Comparison of ENCODE assay signal across 7 cellular contexts in the genomic region with DNA sequence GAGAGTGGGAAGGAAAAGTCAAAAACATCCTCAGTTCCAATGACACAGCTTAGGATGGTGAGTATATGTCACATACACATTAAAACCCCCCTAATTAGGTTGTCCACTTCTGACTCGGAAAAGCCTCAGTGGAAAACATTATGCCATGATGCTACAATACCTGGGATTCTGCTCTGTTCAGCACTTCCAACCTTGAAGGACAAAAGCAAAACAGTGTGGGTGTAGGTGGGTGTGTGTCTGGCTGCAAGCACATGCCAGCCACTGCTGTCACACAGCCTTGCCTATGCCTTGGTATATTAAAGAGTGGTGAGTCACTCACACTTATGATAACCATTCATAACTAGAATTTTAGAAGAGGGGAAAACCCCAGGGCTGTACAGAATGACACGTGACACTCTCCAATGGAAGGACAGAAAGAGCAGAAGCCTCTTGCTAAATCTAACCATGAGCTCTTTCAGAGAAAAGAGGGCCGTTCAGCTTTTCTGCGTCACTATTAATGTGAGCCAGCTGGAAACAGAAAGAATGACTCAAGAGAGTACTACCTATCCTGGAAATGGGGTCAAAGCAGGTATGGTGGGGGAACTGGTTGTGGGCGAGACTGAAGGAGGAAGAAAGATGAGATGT.
DNase-seq lines count a peak whose midpoint lies in the region; ATAC-seq and TF ChIP-seq lines count a peak whose summit lies in the region.

No MANE protein-coding gene starts in this region.

- TF ChIP-seq POLR2A in thyroid gland (IDR thresholded peaks at IDR 0.05): no peak

- H3K23ac ChIP-seq in mesenchymal stem cell (ENCODE audit: low read length in 2 of 2): no peak overlapping the region

- CTCF ChIA-PET in activated CD4-positive, alpha-beta T cell treated with anti-CD3 and anti-CD28 coated beads for 36 hours (lab: Charles Lee): interaction anchor here (0.5 to 2.2 kb wide), 7 partner anchors 12 to 169 kb away, joined by 3 to 6 read pairs (median 3); no protein-coding TSS in a partner anchor

- no peaks in the 10 kb centered on the region for H3K36me3 ChIP-seq in lung (ENCODE audit: control insufficient read depth in 2 of 2, insufficient read depth in 2 of 2, low read length in 2 of 2)
- no peaks in the 10 kb centered on the region for H3K36me3 ChIP-seq in thyroid gland
- no peaks in the 10 kb centered on the region for H3K36me3 ChIP-seq in mesenchymal stem cell (ENCODE audit: control insufficient read depth in 1 of 2, insufficient read depth in 2 of 2, low read depth in 1 of 2, low read length in 2 of 2)

- peaks cover 6% of the 10 kb centered on the region for H3K27me3 Mint-ChIP-seq in activated CD4-positive, alpha-beta T cell treated with anti-CD3 and anti-CD28 coated beads for 36 hours

- H3K79me1 ChIP-seq in mesenchymal stem cell (replicated peaks; ENCODE audit: low read length, poor library complexity, severe bottlenecking): no peaks in the 10 kb centered on the region

- H3K27me3 ChIP-seq in lung (ENCODE audit: control insufficient read depth, insufficient read depth) (no peaks in the 10 kb centered on the region), thyroid gland (no peaks in the 10 kb centered on the region), mesenchymal stem cell (ENCODE audit: control insufficient read depth in 1 of 2, insufficient read depth in 1 of 2, low read length in 2 of 2) (no peaks in the 10 kb centered on the region)

- peak; percentile 79 for DNase-seq in activated CD4-positive, alpha-beta T cell treated with anti-CD3 and anti-CD28 coated beads for 36 hours
- DNase-seq in lung (ENCODE audit: low spot score) (peak; percentile 36), SKM-1 treated with dmso at 0.1 percent for 144 hours (lab: John Stamatoyannopoulos, UW; ENCODE audit: unreplicated experiment) (no peak), thyroid gland (no peak), mesenchymal stem cell (no peak)

- H3K14ac ChIP-seq in mesenchymal stem cell (ENCODE audit: low read length in 2 of 2): no peak overlapping the region

- no peak overlapping the region for H2AFZ ChIP-seq in mesenchymal stem cell (ENCODE audit: low read depth, low read length)

- POLR2A ChIA-PET in activated CD4-positive, alpha-beta T cell treated with anti-CD3 and anti-CD28 coated beads for 36 hours (lab: Charles Lee): interaction anchor here (0.5 to 1.7 kb wide), 7 partner anchors 160 to 278 kb away, joined by 3 to 9 read pairs (median 5); a partner anchor contains a TSS

- no peak overlapping the region for H3K18ac ChIP-seq in mesenchymal stem cell (ENCODE audit: low read depth in 1 of 2, low read length in 2 of 2)

- H3K27ac Mint-ChIP-seq in activated CD4-positive, alpha-beta T cell treated with anti-CD3 and anti-CD28 coated beads for 36 hours: peak overlapping the region; percentile 91

- H3K9me3 ChIP-seq in lung (ENCODE audit: control insufficient read depth in 2 of 2, insufficient read depth in 1 of 2, low read length in 1 of 2): peaks cover 0 to 2% of the 10 kb centered on the region in 2 donors
- H3K9me3 ChIP-seq in thyroid gland: no peaks in the 10 kb centered on the region
- H3K9me3 ChIP-seq in mesenchymal stem cell (ENCODE audit: control insufficient read depth, low read length): peaks cover 10% of the 10 kb centered on the region

- TF ChIP-seq CTCF in lung (IDR thresholded peaks at IDR 0.05; ENCODE audit: control extremely low read depth, extremely low read depth) (no peak), thyroid gland (IDR thresholded peaks at IDR 0.05) (no peak)

- no peak overlapping the region for H4K91ac ChIP-seq in mesenchymal stem cell (ENCODE audit: low read length)

- no peak overlapping the region for H2BK120ac ChIP-seq in mesenchymal stem cell (ENCODE audit: low read depth, low read length)

- H2AK5ac ChIP-seq in mesenchymal stem cell (ENCODE audit: low read length, severe bottlenecking): no peak overlapping the region

- H3K9ac ChIP-seq in mesenchymal stem cell (ENCODE audit: low read length): no peak overlapping the region

- no peak overlapping the region for H2BK12ac ChIP-seq in mesenchymal stem cell (ENCODE audit: low read length in 2 of 2)

- H3K4me3 ChIP-seq in lung (no peak overlapping the region), thyroid gland (replicated peaks in 1 of 3) (no peak overlapping the region), mesenchymal stem cell (ENCODE audit: insufficient read depth in 1 of 2, low read depth in 1 of 2, low read length in 2 of 2) (no peak overlapping the region)

- peaks cover 28% of the 10 kb centered on the region for H3K4me1 Mint-ChIP-seq in activated CD4-positive, alpha-beta T cell treated with anti-CD3 and anti-CD28 coated beads for 36 hours

- ATAC-seq in GM19035 (IDR thresholded peaks at IDR 0.05; ENCODE audit: unreplicated experiment) (peak; percentile 90), HG02970 (IDR thresholded peaks at IDR 0.05; ENCODE audit: low FRiP score, unreplicated experiment) (peak; percentile 90), lung (ENCODE audit: insufficient read depth, low FRiP score) (peak; percentile 87)
- peak; percentile 92 for ATAC-seq in activated CD4-positive, alpha-beta T cell treated with anti-CD3 and anti-CD28 coated beads for 36 hours

- peaks cover 17% of the 10 kb centered on the region for H3K36me3 Mint-ChIP-seq in activated CD4-positive, alpha-beta T cell treated with anti-CD3 and anti-CD28 coated beads for 36 hours (ENCODE audit: low read depth)

- H3K4me1 ChIP-seq in lung (ENCODE audit: control insufficient read depth in 2 of 2, insufficient read depth in 2 of 2, low read length in 2 of 2) (no peaks in the 10 kb centered on the region), thyroid gland (no peaks in the 10 kb centered on the region), mesenchymal stem cell (ENCODE audit: control insufficient read depth, insufficient read depth, low read depth, low read length) (no peaks in the 10 kb centered on the region)

- H3K27ac ChIP-seq in lung (ENCODE audit: low read depth in 1 of 2, low read length in 1 of 2) (no peak overlapping the region), thyroid gland (no peak overlapping the region), mesenchymal stem cell (ENCODE audit: low read length, poor library complexity, severe bottlenecking) (no peak overlapping the region)

- peak overlapping the region; percentile 46 for H3K4me3 Mint-ChIP-seq in activated CD4-positive, alpha-beta T cell treated with anti-CD3 and anti-CD28 coated beads for 36 hours

- no peak overlapping the region for H2BK5ac ChIP-seq in mesenchymal stem cell (ENCODE audit: low read depth, low read length, poor library complexity, severe bottlenecking)

- 56 to 73% methylated on average over 5 of the region's 5 CpGs for WGBS in lung, 2 donors
- WGBS in thyroid gland, 2 donors: 86% methylated on average over 5 of the region's 5 CpGs
- WGBS in mesenchymal stem cell: 86% methylated on average over 4 of the region's 5 CpGs

- no peak overlapping the region for H3K4ac ChIP-seq in mesenchymal stem cell (ENCODE audit: low read depth in 1 of 2, low read length in 2 of 2)

- intact Hi-C loops in activated CD4-positive, alpha-beta T cell treated with anti-CD3 and anti-CD28 coated beads for 36 hours (cut with DNase I, micrococcal nuclease): loop anchor here (1.0 to 5.0 kb wide), 14 partner anchors 21 to 340 kb away; a partner anchor contains a TSS
- intact Hi-C loops in thyroid gland (cut with DNase I): no loop called here

- H2BK15ac ChIP-seq in mesenchymal stem cell (ENCODE audit: low read depth, poor library complexity, severe bottlenecking): no peak overlapping the region

- peaks cover 28% of the 10 kb centered on the region for H3K9me3 Mint-ChIP-seq in activated CD4-positive, alpha-beta T cell treated with anti-CD3 and anti-CD28 coated beads for 36 hours (ENCODE audit: low read depth)

- H4K8ac ChIP-seq in mesenchymal stem cell (ENCODE audit: low read length): no peak overlapping the region

- no peak overlapping the region for H3K4me2 ChIP-seq in mesenchymal stem cell (ENCODE audit: low read length, poor library complexity, severe bottlenecking)

Comparison
In these comparisons a context has a peak if more than half of its experiments do, and no peak if none do; other contexts are left out.
1. DNase-seq: peak in activated CD4-positive, alpha-beta T cell treated with anti-CD3 and anti-CD28 coated beads for 36 hours (single experiment) and lung (single experiment); none in SKM-1 treated with dmso at 0.1 percent for 144 hours (single experiment), thyroid gland (0 of 2) and mesenchymal stem cell (single experiment).
2. Peak in every context shown above with its lines, with median percentiles within 50 percentile points of each other: ATAC-seq.